In the genomic region with DNA sequence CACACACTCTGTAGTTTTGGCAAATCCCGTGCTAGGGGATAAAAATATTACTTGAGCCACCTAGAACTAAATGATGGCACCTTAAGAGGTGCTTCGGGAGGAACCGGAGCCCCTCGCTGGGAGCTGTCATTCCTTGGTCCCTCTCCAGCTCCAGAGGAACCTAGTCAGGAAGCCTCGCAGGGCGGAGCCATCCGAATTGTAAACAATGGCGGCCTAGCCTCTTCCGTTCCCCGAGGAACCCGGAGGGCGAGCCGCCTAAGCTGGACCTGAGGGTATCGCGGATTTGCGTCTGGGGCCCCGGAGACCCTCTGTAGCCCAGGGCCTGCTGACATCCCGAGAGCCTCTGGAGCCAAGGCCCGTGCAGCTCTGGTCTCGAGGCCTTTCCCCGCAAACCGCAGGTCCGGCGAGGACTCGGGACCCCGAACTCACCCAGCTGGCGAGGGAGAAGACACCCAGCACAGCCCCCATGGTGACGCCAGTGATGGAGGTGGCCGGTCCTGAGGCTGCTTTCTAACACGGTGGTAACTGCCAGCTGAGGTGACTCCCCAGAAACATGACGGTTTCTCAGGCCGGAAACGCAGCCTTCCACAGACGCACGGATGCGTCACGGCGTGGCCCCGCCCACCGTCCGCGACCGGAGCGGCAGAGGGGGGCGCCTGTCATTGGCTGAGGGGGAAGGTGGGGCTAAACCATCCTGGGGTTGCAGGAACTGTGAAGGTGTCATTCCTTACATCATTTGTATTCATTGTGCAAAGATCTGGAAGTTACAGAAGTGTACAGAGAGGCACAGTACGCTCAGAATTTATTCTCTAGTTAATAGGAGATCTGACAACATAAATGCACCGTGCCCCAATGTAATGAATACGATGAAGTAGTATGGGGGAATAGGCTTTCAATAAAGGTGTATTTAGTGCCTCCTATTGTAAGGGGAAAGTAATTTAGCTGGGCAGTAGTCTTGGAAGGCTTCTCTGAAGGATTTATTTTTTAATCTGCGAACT, we compare ENCODE assay signal across 8 cellular contexts. TPM values are rescaled to one million over a fixed set of nuclear protein-coding genes. Genes with fewer than 3 reads are reported as not detected.
DNase-seq lines count a peak whose midpoint lies in the region; ATAC-seq and TF ChIP-seq lines count a peak whose summit lies in the region.

TSS of gene SERINC3 (minus strand) at position 587 of the 998 bp plus-strand sequence. CDS start at position 468, 119 bp downstream.

- peaks cover 40% of the 10 kb centered on the region for H3K4me1 Mint-ChIP-seq in CD14-positive monocyte
- H3K4me1 Mint-ChIP-seq in dendritic cell treated with granulocyte-macrophage colony-stimulating factor and Interleukin-4, amounts not matched to agents 40 ng/mL and 50 ng/mL, for 4 days (ENCODE audit: low read depth), result peaks cover 35% of the 10 kb centered on the region

- H3K27ac Mint-ChIP-seq in CD14-positive monocyte, result peak within 1 kb of the TSS; percentile 95 to 98 (median 96)
- peak within 1 kb of the TSS; percentile 94 for H3K27ac Mint-ChIP-seq in dendritic cell treated with granulocyte-macrophage colony-stimulating factor and Interleukin-4, amounts not matched to agents 40 ng/mL and 50 ng/mL, for 4 days

- no peaks in the 10 kb centered on the region for H3K36me3 ChIP-seq in left lung

- H3K9me3 Mint-ChIP-seq in CD14-positive monocyte, result no peaks in the 10 kb centered on the region
- H3K9me3 Mint-ChIP-seq in dendritic cell treated with granulocyte-macrophage colony-stimulating factor and Interleukin-4, amounts not matched to agents 40 ng/mL and 50 ng/mL, for 4 days, result no peaks in the 10 kb centered on the region

- H3K36me3 Mint-ChIP-seq in CD14-positive monocyte, result peaks cover 14 to 15% of the 10 kb centered on the region in 2 donors
- peaks cover 26% of the 10 kb centered on the region for H3K36me3 Mint-ChIP-seq in dendritic cell treated with granulocyte-macrophage colony-stimulating factor and Interleukin-4, amounts not matched to agents 40 ng/mL and 50 ng/mL, for 4 days (ENCODE audit: low read depth)

- H3K9me3 ChIP-seq in left lung, result no peaks in the 10 kb centered on the region

- no peaks in the 10 kb centered on the region for H3K27me3 Mint-ChIP-seq in CD14-positive monocyte (ENCODE audit: low read depth in 3 of 3)
- H3K27me3 Mint-ChIP-seq in dendritic cell treated with granulocyte-macrophage colony-stimulating factor and Interleukin-4, amounts not matched to agents 40 ng/mL and 50 ng/mL, for 4 days, result no peaks in the 10 kb centered on the region

- DNase-seq in CD14-positive monocyte (ENCODE audit: low spot score) (peak; percentile 97), NCI-H774 (lab: John Stamatoyannopoulos, UW) (peak; percentile 86), left lung (peak; percentile 95 to 98)
- peak; percentile 95 for DNase-seq in activated CD4-positive, alpha-beta T cell treated with anti-CD3 and anti-CD28 coated beads, Interleukin-2, amount 50 U/mL, for 4 hours
- peak; percentile 93 to 97 for DNase-seq in stimulated activated CD4-positive, alpha-beta T cell treated with anti-CD3 and anti-CD28 coated beads, Interleukin-2, amount 100 ng/mL, for 48 hours

- H3K27me3 ChIP-seq in left lung, result no peaks in the 10 kb centered on the region

- peak within 1 kb of the TSS; percentile 56 to 86 for H3K4me3 ChIP-seq in left lung

- H3K27ac ChIP-seq in left lung, result peak within 1 kb of the TSS; percentile 91 to 98

- intact Hi-C loops in CD14-positive monocyte (cut with micrococcal nuclease) (loop anchor here (5.0 to 10.0 kb wide), 4 partner anchors 44 to 91 kb away; partner anchors contain the start of gene TTPAL (in 1 of the 2)), left lung (cut with DNase I) (no loop called here)
- intact Hi-C loops in dendritic cell treated with granulocyte-macrophage colony-stimulating factor and Interleukin-4, amounts not matched to agents 40 ng/mL and 50 ng/mL, for 4 days (cut with micrococcal nuclease), result loop anchor here (1.0 to 5.0 kb wide), 3 partner anchors 46 to 309 kb away; partner anchors contain the start of genes OSER1 and TTPAL

- ATAC-seq in GM19395 (IDR thresholded peaks at IDR 0.05; ENCODE audit: unreplicated experiment) (peak; percentile 97), HG03565 (IDR thresholded peaks at IDR 0.05; ENCODE audit: unreplicated experiment) (peak; percentile 93), left lung (peak; percentile 100)

- TF ChIP-seq CTCF in CD14-positive monocyte (IDR thresholded peaks at IDR 0.05) (no peak), left lung (IDR thresholded peaks at IDR 0.05) (no peak)

- H3K4me1 ChIP-seq in left lung, result peaks cover 27 to 47% of the 10 kb centered on the region in 2 donors

- H3K4me3 Mint-ChIP-seq in CD14-positive monocyte, result peak within 1 kb of the TSS; percentile 87 to 88
- peak within 1 kb of the TSS; percentile 82 for H3K4me3 Mint-ChIP-seq in dendritic cell treated with granulocyte-macrophage colony-stimulating factor and Interleukin-4, amounts not matched to agents 40 ng/mL and 50 ng/mL, for 4 days

RNA-seq across cellular contexts. Expression of gene SERINC3, which starts in this region (rescaled TPM):
- 100 to 1,000 TPM; 157 to 194 TPM for polyA plus RNA-seq in CD14-positive monocyte
- 100 to 1,000 TPM; 110 to 123 TPM for total RNA-seq in left lung

Comparison
In these comparisons a context has a peak if more than half of its experiments do, and no peak if none do; other contexts are left out.
1. Peak in every context shown above with its lines: DNase-seq, ATAC-seq, H3K4me3 ChIP-seq and H3K27ac ChIP-seq.
2. intact Hi-C loops: an anchor here in CD14-positive monocyte (5.0 to 10.0 kb wide) and dendritic cell treated with granulocyte-macrophage colony-stimulating factor and Interleukin-4, amounts not matched to agents 40 ng/mL and 50 ng/mL, for 4 days (1.0 to 5.0 kb wide); none called in left lung.